Comparison of ENCODE assay signal across 15 cellular contexts in genomic region chr2:178756343-178756742, GRCh38. TPM values are rescaled to one million over a fixed set of nuclear protein-coding genes. Genes with fewer than 3 reads are reported as not detected.
DNase-seq lines count a peak whose midpoint lies in the region; ATAC-seq and TF ChIP-seq lines count a peak whose summit lies in the region.
"Had no signal": no experiment of that assay in that cellular context is flagged by ENCODE, and none has a peak within 500 bp of the region (broad histone marks: within the 10 kb centered on the region; RNA-seq: fewer than 3 reads in every experiment).

No MANE protein-coding gene starts in this region.

- intact Hi-C loops in mammary epithelial cell (cut with micrococcal nuclease), result loop anchor here (5.0 kb wide), 1 partner anchor 279 kb away; the partner anchor contains the start of gene FKBP7
- intact Hi-C loops in breast epithelium (cut with DNase I; ENCODE audit: low total_unique reads), result no loop called here

- H3K4me2 ChIP-seq in mammary epithelial cell (ENCODE audit: insufficient read depth, low read depth, low read length) (no peak overlapping the region), skeletal muscle satellite cell (ENCODE audit: low read length) (peak overlapping the region; percentile 41)

- no TSS peak for BruUV-seq in mammary epithelial cell (replicated peaks; lab: Mats Ljungman, UMichigan)

- H3K9me3 ChIP-seq in mammary epithelial cell (replicated peaks; ENCODE audit: insufficient read depth, low read length), result no peaks in the 10 kb centered on the region
- H3K9me3 ChIP-seq in breast epithelium, result no peaks in the 10 kb centered on the region
- H3K9me3 ChIP-seq in skeletal muscle satellite cell (replicated peaks; ENCODE audit: low read length), result no peaks in the 10 kb centered on the region
- H3K9me3 ChIP-seq: SJCRH30 had no signal

- no peak for TF ChIP-seq POLR2A in breast epithelium (IDR thresholded peaks at IDR 0.05)

- H3K36me3 ChIP-seq in mammary epithelial cell (ENCODE audit: insufficient read depth, low read length) (no peaks in the 10 kb centered on the region), breast epithelium (no peaks in the 10 kb centered on the region), skeletal muscle satellite cell (ENCODE audit: insufficient read depth, low read length) (no peaks in the 10 kb centered on the region)

- ATAC-seq in HG02973 (IDR thresholded peaks at IDR 0.05; ENCODE audit: unreplicated experiment), result no peak
- ATAC-seq in HG02885 (IDR thresholded peaks at IDR 0.05; ENCODE audit: poor library complexity, unreplicated experiment), result no peak

- H3K4me3 ChIP-seq in mammary epithelial cell (replicated peaks in 1 of 3; ENCODE audit: insufficient read depth in 1 of 3, low read depth in 2 of 3, low read length in 3 of 3) (no peak overlapping the region), breast epithelium (no peak overlapping the region), fibroblast of pulmonary artery (replicated peaks; ENCODE audit: low read depth, low read length) (no peak overlapping the region), skeletal muscle satellite cell (ENCODE audit: low read length) (no peak overlapping the region)
- H3K4me3 ChIP-seq: SJCRH30 had no signal

- no peak for DNase-seq in mammary epithelial cell
- no peak for DNase-seq in breast epithelium (ENCODE audit: low spot score in 2 of 2)
- DNase-seq in RPMI7951 (ENCODE audit: low read depth), result peak; percentile 9
- peak; percentile 3 for DNase-seq in fibroblast of pulmonary artery (ENCODE audit: low read depth)
- no peak for DNase-seq in GF-D8 (lab: John Stamatoyannopoulos, UW)
- DNase-seq: DMS153, Kasumi-1, NCI-H1930, NCI-H510A treated with DMSO at 0.1 percent for 48 hours, SJCRH30 had no signal

- in situ Hi-C loops in mammary epithelial cell (cut with MboI; ENCODE audit: low sequenced_read_pairs in 2 of 2), result no loop called here

- H4K20me1 ChIP-seq in mammary epithelial cell (ENCODE audit: insufficient read depth, low read length), result no peaks in the 10 kb centered on the region

- dilution Hi-C loops in mammary epithelial cell (cut with HindIII; ENCODE audit: low sequenced_read_pairs), result no loop called here

- H3K79me2 ChIP-seq in mammary epithelial cell (ENCODE audit: insufficient read depth, low read length), result no peaks in the 10 kb centered on the region

- CTCF ChIA-PET in mammary epithelial cell (lab: Charles Lee; ENCODE audit: low non-redundant PET), result no interaction called here

- H2AFZ ChIP-seq in mammary epithelial cell (ENCODE audit: low read depth, low read length), result peak overlapping the region; percentile 3

- H3K9ac ChIP-seq in mammary epithelial cell (ENCODE audit: insufficient read depth, low read length), result no peak overlapping the region
- no peak overlapping the region for H3K9ac ChIP-seq in skeletal muscle satellite cell (ENCODE audit: low read depth, low read length)

- H3K4me1 ChIP-seq in mammary epithelial cell (ENCODE audit: insufficient read depth, low read length) (peaks cover 20% of the 10 kb centered on the region), breast epithelium (no peaks in the 10 kb centered on the region), skeletal muscle satellite cell (ENCODE audit: control insufficient read depth, insufficient read depth, low read length) (peaks cover 10% of the 10 kb centered on the region)
- H3K4me1 ChIP-seq: SJCRH30 had no signal

- H3K27me3 ChIP-seq in mammary epithelial cell (ENCODE audit: insufficient read depth, low read length) (no peaks in the 10 kb centered on the region), breast epithelium (no peaks in the 10 kb centered on the region), skeletal muscle satellite cell (ENCODE audit: control insufficient read depth, insufficient read depth, low read length) (no peaks in the 10 kb centered on the region)
- H3K27me3 ChIP-seq: SJCRH30 had no signal

- H3K27ac ChIP-seq in mammary epithelial cell (ENCODE audit: insufficient read depth, low read depth, low read length), result no peak overlapping the region
- H3K27ac ChIP-seq in breast epithelium, result no peak overlapping the region
- H3K27ac ChIP-seq: 22Rv1, C4-2B, SJCRH30 had no signal

- WGBS in mammary epithelial cell (ENCODE audit: low coverage, missing lambda C conversion rate), result 93% methylated on average over 7 of the region's 7 CpGs

- TF ChIP-seq CTCF in mammary epithelial cell (conservative IDR thresholded peaks at IDR 0.05 in 1 of 2, IDR thresholded peaks at IDR 0.05 in 1 of 2; ENCODE audit: extremely low read depth in 1 of 2, insufficient read depth in 1 of 2, low read depth in 1 of 2, low read length in 2 of 2) (no peak), breast epithelium (IDR thresholded peaks at IDR 0.05) (no peak), fibroblast of pulmonary artery (IDR thresholded peaks at IDR 0.05; ENCODE audit: low read length, missing control alignments) (no peak)

RNA-seq across cellular contexts. Expression of gene TTN, which starts 50.9 kb away (rescaled TPM):
- under 1 TPM; under 0.01 to 0.38 TPM for total RNA-seq in mammary epithelial cell
- polyA plus RNA-seq in mammary epithelial cell, result 0.16 TPM
- polyA minus RNA-seq in mammary epithelial cell, result not detected
- total RNA-seq in breast epithelium, result 10 to 100 TPM in 1 of 3 donors, 1 to 10 TPM in 2; 2.9 to 23.4 (median 3.5) TPM
- total RNA-seq in RPMI7951 (2014; rRNA removed; shearing (Covaris generic)), result 0.10 and 0.12 TPM in 2 replicates
- 3.8 and 39.5 TPM in 2 replicates for total RNA-seq in skeletal muscle satellite cell (2012; rRNA removed)

Comparison
In these comparisons a context has a peak if more than half of its experiments do, and no peak if none do; other contexts are left out.
1. DNase-seq: peak in RPMI7951 (single experiment) and fibroblast of pulmonary artery (single experiment); none in mammary epithelial cell (single experiment), breast epithelium (0 of 2) and GF-D8 (single experiment).